In genomic region chr10:103413540-103413939, GRCh38 we compare ENCODE assay signal across 29 cellular contexts. TPM values are rescaled to one million over a fixed set of nuclear protein-coding genes. Genes with fewer than 3 reads are reported as not detected.
"Had no signal": no experiment of that assay in that cellular context is flagged by ENCODE, and none has a peak within 500 bp of the region (broad histone marks: within the 10 kb centered on the region; RNA-seq: fewer than 3 reads in every experiment).

No MANE protein-coding gene starts in this region.

- H3K27ac Mint-ChIP-seq: naive thymus-derived CD4-positive, alpha-beta T cell had no signal

- ATAC-seq: esophagus mucosa; gastrocnemius medialis; heart right ventricle; left cardiac atrium; lower lobe of right lung; naive thymus-derived CD4-positive, alpha-beta T cell had no signal

- H3K9me3 Mint-ChIP-seq: memory B cell; naive thymus-derived CD4-positive, alpha-beta T cell had no signal

- H3K4me3 Mint-ChIP-seq: memory B cell; naive thymus-derived CD4-positive, alpha-beta T cell had no signal

- H3K4me3 ChIP-seq: coronary artery, dorsolateral prefrontal cortex, esophagus squamous epithelium, gastrocnemius medialis, heart right ventricle, left ventricle myocardium inferior, lower lobe of right lung had no signal

- H3K27ac ChIP-seq: coronary artery, dorsolateral prefrontal cortex, epithelial cell of prostate, esophagus squamous epithelium, gastrocnemius medialis, heart right ventricle, left ventricle myocardium inferior, lower lobe of right lung had no signal

- DNase-seq: dermis blood vessel endothelial cell; dorsolateral prefrontal cortex; effector CD4-positive, alpha-beta T cell; effector memory CD4-positive, alpha-beta T cell; erythroblast; esophagus squamous epithelium; foreskin fibroblast; foreskin melanocyte; gastrocnemius medialis; glutamatergic neuron; head of caudate nucleus; heart right ventricle; hippocampal formation; left cardiac atrium; left ventricle myocardium inferior; lower lobe of right lung; mesendoderm; midbrain; naive thymus-derived CD4-positive, alpha-beta T cell had no signal

- H3K4me1 ChIP-seq: esophagus squamous epithelium, gastrocnemius medialis, heart right ventricle, left ventricle myocardium inferior, lower lobe of right lung had no signal

- H3K27me3 ChIP-seq: dorsolateral prefrontal cortex, esophagus squamous epithelium, gastrocnemius medialis, heart right ventricle had no signal

- H3K27me3 Mint-ChIP-seq: memory B cell; naive thymus-derived CD4-positive, alpha-beta T cell had no signal

- H3K9me3 ChIP-seq: esophagus squamous epithelium, gastrocnemius medialis, heart right ventricle, left ventricle myocardium inferior, lower lobe of right lung had no signal

RNA-seq across cellular contexts. Expression of gene CALHM1, which starts 45.2 kb away (rescaled TPM):
- total RNA-seq: dermis blood vessel endothelial cell; esophagus squamous epithelium; gastrocnemius medialis; glomerular endothelial cell; heart right ventricle; kidney epithelial cell; left cardiac atrium; left ventricle myocardium inferior; lower leg skin; lung microvascular endothelial cell; mononuclear cell; mucosa of gallbladder; naive thymus-derived CD4-positive, alpha-beta T cell had no signal
